In the genomic region with DNA sequence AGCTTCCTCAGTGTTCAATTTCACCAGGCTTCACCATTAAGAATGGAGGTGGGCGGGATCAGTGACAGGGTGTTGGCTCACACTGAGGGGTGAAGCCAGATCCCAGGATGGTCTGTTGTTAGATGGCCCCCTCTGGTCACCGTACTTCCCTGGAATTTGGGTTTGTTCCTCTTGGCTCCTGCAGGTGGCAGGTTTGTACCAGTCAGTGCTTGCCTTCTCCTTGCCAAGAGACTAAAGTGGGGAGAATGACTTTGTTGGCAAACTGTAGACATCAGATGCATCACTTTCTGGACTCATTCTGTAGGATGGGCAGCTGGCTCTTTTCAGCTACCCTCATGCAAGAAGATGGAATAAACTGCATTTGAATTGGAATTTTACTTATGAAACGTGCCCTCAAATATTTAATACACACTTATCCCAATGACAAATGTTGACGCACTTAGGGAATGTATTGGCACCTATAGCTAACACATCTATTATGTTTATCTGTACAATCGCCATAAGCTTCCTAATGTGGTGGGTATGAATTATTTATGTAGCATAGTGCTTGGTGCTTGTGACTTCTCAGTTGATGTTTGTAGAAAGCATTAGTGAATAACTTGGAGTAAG, we compare ENCODE assay signal across 8 cellular contexts. TPM values are rescaled to one million over a fixed set of nuclear protein-coding genes. Genes with fewer than 3 reads are reported as not detected.
DNase-seq lines count a peak whose midpoint lies in the region; ATAC-seq and TF ChIP-seq lines count a peak whose summit lies in the region.

No MANE protein-coding gene starts in this region.

- no peaks in the 10 kb centered on the region for H3K9me3 Mint-ChIP-seq in activated B cell treated with CpG ODN at 0.5 μM for 24 hours

- no peaks in the 10 kb centered on the region; the same call in 1 of the 2 replicates for H3F3A ChIP-seq in MM.1S (ENCODE audit: insufficient read depth, low read length)

- intact Hi-C loops in activated B cell treated with CpG ODN at 0.5 μM for 24 hours (cut with micrococcal nuclease): loop anchor here (1.0 to 10.0 kb wide), 5 partner anchors 874 to 1092 kb away; a partner anchor contains a TSS
- intact Hi-C loops in left ventricle myocardium superior (cut with micrococcal nuclease): no loop called here
- intact Hi-C loops in aorta (cut with DNase I): no loop called here

- peaks cover 2% of the 10 kb centered on the region for H3K4me1 Mint-ChIP-seq in activated B cell treated with CpG ODN at 0.5 μM for 24 hours

- H3K36me3 Mint-ChIP-seq in activated B cell treated with CpG ODN at 0.5 μM for 24 hours (ENCODE audit: low read depth): no peaks in the 10 kb centered on the region

- no peak overlapping the region for H3K4me3 Mint-ChIP-seq in activated B cell treated with CpG ODN at 0.5 μM for 24 hours

- H3K27me3 Mint-ChIP-seq in activated B cell treated with CpG ODN at 0.5 μM for 24 hours: no peaks in the 10 kb centered on the region

- H3K27me3 ChIP-seq in MM.1S (replicated peaks; ENCODE audit: insufficient read depth, low read length) (no peaks in the 10 kb centered on the region), aorta (ENCODE audit: control insufficient read depth in 1 of 2, insufficient read depth in 2 of 2, low read length in 1 of 2) (no peaks in the 10 kb centered on the region)

- H3K4me2 ChIP-seq in MM.1S (ENCODE audit: low read depth, low read length): no peak overlapping the region

- H2AFZ ChIP-seq in MM.1S (ENCODE audit: low read length): no peak overlapping the region

- WGBS in aorta, 2 donors: 70% methylated on average over 5 of the region's 5 CpGs

- no peak overlapping the region for H3K4me3 ChIP-seq in MM.1S (ENCODE audit: low read length)
- H3K4me3 ChIP-seq in aorta (ENCODE audit: low read length in 2 of 2): no peak overlapping the region

- H3K9ac ChIP-seq in MM.1S (ENCODE audit: low read length): no peak overlapping the region

- H3K4me1 ChIP-seq in MM.1S (ENCODE audit: low read length): no peaks in the 10 kb centered on the region
- no peaks in the 10 kb centered on the region for H3K4me1 ChIP-seq in aorta (ENCODE audit: control insufficient read depth in 1 of 2, insufficient read depth in 2 of 2, low read length in 2 of 2)

- H4K20me1 ChIP-seq in MM.1S (ENCODE audit: insufficient read depth, low read length): no peaks in the 10 kb centered on the region

- peak; percentile 80 for TF ChIP-seq CTCF in MM.1S (IDR thresholded peaks at IDR 0.05; ENCODE audit: low read length)
- TF ChIP-seq CTCF in activated B cell treated with CpG ODN at 0.5 μM for 24 hours (IDR thresholded peaks at IDR 0.05): no peak

- H3K9me3 ChIP-seq in MM.1S (replicated peaks; ENCODE audit: insufficient read depth, low read length): no peaks in the 10 kb centered on the region
- no peaks in the 10 kb centered on the region for H3K9me3 ChIP-seq in aorta (ENCODE audit: control insufficient read depth, low read length)

- no peak overlapping the region for H3K27ac ChIP-seq in MM.1S (ENCODE audit: low read length)
- no peak overlapping the region for H3K27ac ChIP-seq in aorta (ENCODE audit: low read depth in 1 of 2, low read length in 2 of 2)

- peak; percentile 65 for DNase-seq in activated effector memory CD4-positive, alpha-beta T cell treated with anti-CD3 and anti-CD28 coated beads, Interleukin-2, amount 50 U/mL, for 16 hours
- no peak for DNase-seq in activated effector memory CD4-positive, alpha-beta T cell treated with Interleukin-2 at 50 U/mL for 16 hours
- DNase-seq in MM.1S (peak; percentile 47), activated B cell treated with CpG ODN at 0.5 μM for 24 hours (no peak), left ventricle myocardium superior (no peak), aorta (no peak)
- peak; percentile 23 for DNase-seq in stimulated activated CD4-positive, alpha-beta T cell treated with anti-CD3 and anti-CD28 coated beads, Interleukin-4, amount 100 ng/mL, for 24 hours

- H3K36me3 ChIP-seq in MM.1S (replicated peaks; ENCODE audit: insufficient read depth, low read length): no peaks in the 10 kb centered on the region
- H3K36me3 ChIP-seq in aorta (ENCODE audit: control insufficient read depth in 1 of 2, insufficient read depth in 2 of 2, low read length in 1 of 2): no peaks in the 10 kb centered on the region

- ATAC-seq in activated B cell treated with CpG ODN at 0.5 μM for 24 hours (ENCODE audit: low read depth) (peak; percentile 60), left ventricle myocardium superior (peak; percentile 61), aorta (ENCODE audit: low FRiP score) (no peak), GM19035 (IDR thresholded peaks at IDR 0.05; ENCODE audit: unreplicated experiment) (no peak)

- POLR2A ChIA-PET in activated B cell treated with CpG ODN at 0.5 μM for 24 hours (lab: Charles Lee): no interaction called here

- CTCF ChIA-PET in activated B cell treated with CpG ODN at 0.5 μM for 24 hours (lab: Charles Lee): interaction anchor here (0.6 to 3.8 kb wide), 14 partner anchors 8 to 955 kb away, joined by 3 to 21 read pairs (median 3); no protein-coding TSS in a partner anchor

- H3K27ac Mint-ChIP-seq in activated B cell treated with CpG ODN at 0.5 μM for 24 hours: no peak overlapping the region

- no peaks in the 10 kb centered on the region for H3K9me2 ChIP-seq in MM.1S (replicated peaks; ENCODE audit: insufficient read depth, low read length)

- no peaks in the 10 kb centered on the region for H3K79me2 ChIP-seq in MM.1S (ENCODE audit: low read length)

RNA-seq across cellular contexts. Expression of a gene that starts 31.4 kb away (rescaled TPM):
- total RNA-seq in activated B cell treated with CpG ODN at 0.5 μM for 24 hours: not detected in 2 replicates
- total RNA-seq in left ventricle myocardium superior: not detected
- total RNA-seq in aorta: under 1 TPM; 0.32 to 0.48 TPM
- not detected for polyA plus RNA-seq in aorta

Comparison
In these comparisons a context has a peak if more than half of its experiments do, and no peak if none do; other contexts are left out.
1. DNase-seq: peak in activated effector memory CD4-positive, alpha-beta T cell treated with anti-CD3 and anti-CD28 coated beads, Interleukin-2, amount 50 U/mL, for 16 hours (single experiment), MM.1S (single experiment) and stimulated activated CD4-positive, alpha-beta T cell treated with anti-CD3 and anti-CD28 coated beads, Interleukin-4, amount 100 ng/mL, for 24 hours (single experiment); none in activated effector memory CD4-positive, alpha-beta T cell treated with Interleukin-2 at 50 U/mL for 16 hours (single experiment), activated B cell treated with CpG ODN at 0.5 μM for 24 hours (single experiment), left ventricle myocardium superior (single experiment) and aorta (0 of 2).
2. ATAC-seq: peak in activated B cell treated with CpG ODN at 0.5 μM for 24 hours (single experiment) and left ventricle myocardium superior (single experiment); none in aorta (single experiment) and GM19035 (single experiment).